2 cellular contexts compared by ENCODE assay signal in genomic region chr15:74191798-74192197, GRCh38.
A peak's percentile ranks its signal among the peaks of the same experiment; 100 is the strongest.
TF ChIP-seq lines count a peak whose summit lies in the region.

No MANE protein-coding gene starts in this region.

TF ChIP-seq in HepG2, 621 proteins besides CTCF, POLR2A, EP300 and RAD21:
- TF ChIP-seq RFX5 (IDR thresholded peaks at IDR 0.05; ENCODE audit: low read depth, low read length) (peak; percentile 82), ZNF781 (CRISPR knock-in tag; IDR thresholded peaks at IDR 0.05; ENCODE audit: borderline replicate concordance, not compliant biosample characterization) (no peak)

TF ChIP-seq in K562, 482 proteins besides CTCF, POLR2A, EP300 and RAD21:
- TF ChIP-seq THRAP3 (IDR thresholded peaks at IDR 0.05; ENCODE audit: borderline replicate concordance) (no peak), NELFE (IDR thresholded peaks at IDR 0.05; ENCODE audit: insufficient read depth, insufficient read length) (no peak), MEIS2 (IDR thresholded peaks at IDR 0.05; ENCODE audit: partially characterized antibody) (no peak), RFX1 (IDR thresholded peaks at IDR 0.05) (peak; percentile 81)
- TF ChIP-seq, protein P1, sequence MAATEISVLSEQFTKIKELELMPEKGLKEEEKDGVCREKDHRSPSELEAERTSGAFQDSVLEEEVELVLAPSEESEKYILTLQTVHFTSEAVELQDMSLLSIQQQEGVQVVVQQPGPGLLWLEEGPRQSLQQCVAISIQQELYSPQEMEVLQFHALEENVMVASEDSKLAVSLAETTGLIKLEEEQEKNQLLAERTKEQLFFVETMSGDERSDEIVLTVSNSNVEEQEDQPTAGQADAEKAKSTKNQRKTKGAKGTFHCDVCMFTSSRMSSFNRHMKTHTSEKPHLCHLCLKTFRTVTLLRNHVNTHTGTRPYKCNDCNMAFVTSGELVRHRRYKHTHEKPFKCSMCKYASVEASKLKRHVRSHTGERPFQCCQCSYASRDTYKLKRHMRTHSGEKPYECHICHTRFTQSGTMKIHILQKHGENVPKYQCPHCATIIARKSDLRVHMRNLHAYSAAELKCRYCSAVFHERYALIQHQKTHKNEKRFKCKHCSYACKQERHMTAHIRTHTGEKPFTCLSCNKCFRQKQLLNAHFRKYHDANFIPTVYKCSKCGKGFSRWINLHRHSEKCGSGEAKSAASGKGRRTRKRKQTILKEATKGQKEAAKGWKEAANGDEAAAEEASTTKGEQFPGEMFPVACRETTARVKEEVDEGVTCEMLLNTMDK (IDR thresholded peaks at IDR 0.05; ENCODE audit: borderline replicate concordance, insufficient read depth, low read depth, low read length, poor library complexity, severe bottlenecking), result no peak
